ENCODE assay signal across 31 cellular contexts in genomic region chr6:99512033-99512432, GRCh38. TPM values are rescaled to one million over a fixed set of nuclear protein-coding genes. Genes with fewer than 3 reads are reported as not detected.
DNase-seq lines count a peak whose midpoint lies in the region; ATAC-seq and TF ChIP-seq lines count a peak whose summit lies in the region.
"Had no signal": no experiment of that assay in that cellular context is flagged by ENCODE, and none has a peak within 500 bp of the region (broad histone marks: within the 10 kb centered on the region; RNA-seq: fewer than 3 reads in every experiment).

No MANE protein-coding gene starts in this region.

- H3K27me3 Mint-ChIP-seq in stimulated activated naive CD8-positive, alpha-beta T cell treated with anti-CD3 and anti-CD28 coated beads, Interleukin-15, Interleukin-2, amounts not matched to agents 100 ng/mL and 50 ng/mL, for 24 hours = no peaks in the 10 kb centered on the region
- peaks cover 3% of the 10 kb centered on the region for H3K27me3 Mint-ChIP-seq in progenitor cell of endocrine pancreas
- H3K27me3 Mint-ChIP-seq: activated naive CD4-positive, alpha-beta T cell treated with anti-CD3 and anti-CD28 coated beads, Interleukin-2, amount 10 ng/mL, durations not matched to agents 7 days and 5 days; activated T-helper 17 cell treated with anti-CD3 and anti-CD28 coated beads, Interleukin-2, amount 50 U/mL, for 72 hours; stimulated activated naive CD8-positive, alpha-beta T cell treated with anti-CD3 and anti-CD28 coated beads, Interleukin-15, amount 100 ng/mL, for 72 hours had no signal

- no peak for TF ChIP-seq CTCF in SU-DHL-6 (IDR thresholded peaks at IDR 0.05; ENCODE audit: insufficient read depth, low read length, poor library complexity, severe bottlenecking)
- TF ChIP-seq CTCF in progenitor cell of endocrine pancreas (IDR thresholded peaks at IDR 0.05; ENCODE audit: unreplicated experiment) = no peak

- H4K20me1 ChIP-seq in SU-DHL-6 (ENCODE audit: low read depth, low read length) = no peaks in the 10 kb centered on the region

- ATAC-seq in stimulated activated naive CD8-positive, alpha-beta T cell treated with anti-CD3 and anti-CD28 coated beads, Interleukin-15, Interleukin-2, amounts not matched to agents 100 U/mL and 50 U/mL, for 24 hours = no peak
- ATAC-seq: activated T-helper 17 cell treated with anti-CD3 and anti-CD28 coated beads, Interleukin-2, amount 50 U/mL, for 72 hours; CD8-positive, alpha-beta T cell; GM12878; left ventricle myocardium superior; right cardiac atrium; SK-N-SH treated with all-trans-retinoic acid at 6 μM for 48 hours; stimulated activated naive CD8-positive, alpha-beta T cell treated with anti-CD3 and anti-CD28 coated beads, Interleukin-15, amount 100 ng/mL, for 72 hours had no signal

- H3K79me2 ChIP-seq in SU-DHL-6 (ENCODE audit: insufficient read depth, low read length) = peaks cover 50% of the 10 kb centered on the region
- H3K79me2 ChIP-seq: parathyroid adenoma had no signal

- H3K36me3 ChIP-seq in SU-DHL-6 (ENCODE audit: low read length) = peaks cover 3% of the 10 kb centered on the region; the same call in 1 of the 2 replicates
- H3K36me3 ChIP-seq: neural progenitor cell, uterus had no signal

- H3K9ac ChIP-seq in SU-DHL-6 (ENCODE audit: low read length) = no peak overlapping the region
- H3K9ac ChIP-seq: neural progenitor cell, parathyroid adenoma had no signal

- no peaks in the 10 kb centered on the region for H3K9me3 ChIP-seq in SU-DHL-6 (ENCODE audit: insufficient read depth, low read length)
- H3K9me3 ChIP-seq: BE2C, uterus had no signal

- H3K9me2 ChIP-seq in SU-DHL-6 (replicated peaks; ENCODE audit: insufficient read depth, low read length) = no peaks in the 10 kb centered on the region

- peak overlapping the region; percentile 32 for H3K4me3 Mint-ChIP-seq in stimulated activated naive CD8-positive, alpha-beta T cell treated with anti-CD3 and anti-CD28 coated beads, Interleukin-15, Interleukin-2, amounts not matched to agents 100 ng/mL and 50 ng/mL, for 24 hours
- no peak overlapping the region for H3K4me3 Mint-ChIP-seq in progenitor cell of endocrine pancreas (ENCODE audit: low read depth)
- H3K4me3 Mint-ChIP-seq: activated naive CD4-positive, alpha-beta T cell treated with anti-CD3 and anti-CD28 coated beads, Interleukin-2, amount 10 ng/mL, durations not matched to agents 7 days and 5 days; activated T-helper 17 cell treated with anti-CD3 and anti-CD28 coated beads, Interleukin-2, amount 50 U/mL, for 72 hours; CD8-positive, alpha-beta T cell; neural progenitor cell had no signal

- no peak overlapping the region for H3K4me3 ChIP-seq in SU-DHL-6 (ENCODE audit: insufficient read depth, low read length, poor library complexity, severe bottlenecking)
- H3K4me3 ChIP-seq: neural progenitor cell, uterus had no signal

- H3K27ac Mint-ChIP-seq in stimulated activated naive CD8-positive, alpha-beta T cell treated with anti-CD3 and anti-CD28 coated beads, Interleukin-15, Interleukin-2, amounts not matched to agents 100 ng/mL and 50 ng/mL, for 24 hours = no peak overlapping the region
- H3K27ac Mint-ChIP-seq in progenitor cell of endocrine pancreas = no peak overlapping the region
- H3K27ac Mint-ChIP-seq: activated naive CD4-positive, alpha-beta T cell treated with anti-CD3 and anti-CD28 coated beads, Interleukin-2, amount 10 ng/mL, durations not matched to agents 7 days and 5 days; activated T-helper 17 cell treated with anti-CD3 and anti-CD28 coated beads, Interleukin-2, amount 50 U/mL, for 72 hours; H9; neural progenitor cell had no signal

- H3K4me2 ChIP-seq in SU-DHL-6 (ENCODE audit: low read depth, low read length, poor library complexity, severe bottlenecking) = peak overlapping the region; percentile 82
- H3K4me2 ChIP-seq: neural progenitor cell had no signal

- H3K27ac ChIP-seq in SU-DHL-6 (ENCODE audit: low read depth, low read length) = no peak overlapping the region
- H3K27ac ChIP-seq: neural progenitor cell, parathyroid adenoma, uterus had no signal

- peaks cover 38% of the 10 kb centered on the region for H3K4me1 Mint-ChIP-seq in stimulated activated naive CD8-positive, alpha-beta T cell treated with anti-CD3 and anti-CD28 coated beads, Interleukin-15, Interleukin-2, amounts not matched to agents 100 ng/mL and 50 ng/mL, for 24 hours (ENCODE audit: low read depth)
- peaks cover 19% of the 10 kb centered on the region for H3K4me1 Mint-ChIP-seq in progenitor cell of endocrine pancreas (ENCODE audit: low read depth)

- peaks cover 17% of the 10 kb centered on the region for H3F3A ChIP-seq in SU-DHL-6 (ENCODE audit: insufficient read depth)

- no peaks in the 10 kb centered on the region for H3K9me3 Mint-ChIP-seq in stimulated activated naive CD8-positive, alpha-beta T cell treated with anti-CD3 and anti-CD28 coated beads, Interleukin-15, Interleukin-2, amounts not matched to agents 100 ng/mL and 50 ng/mL, for 24 hours
- H3K9me3 Mint-ChIP-seq in progenitor cell of endocrine pancreas (ENCODE audit: low read depth) = no peaks in the 10 kb centered on the region
- H3K9me3 Mint-ChIP-seq: activated naive CD4-positive, alpha-beta T cell treated with anti-CD3 and anti-CD28 coated beads, Interleukin-2, amount 10 ng/mL, durations not matched to agents 7 days and 5 days; activated T-helper 17 cell treated with anti-CD3 and anti-CD28 coated beads, Interleukin-2, amount 50 U/mL, for 72 hours; CD8-positive, alpha-beta T cell; H9; neural progenitor cell; stimulated activated naive CD8-positive, alpha-beta T cell treated with anti-CD3 and anti-CD28 coated beads, Interleukin-15, amount 100 ng/mL, for 72 hours had no signal

- no peak for DNase-seq in stimulated activated naive CD8-positive, alpha-beta T cell treated with anti-CD3 and anti-CD28 coated beads, Interleukin-15, Interleukin-2, amounts not matched to agents 100 U/mL and 50 U/mL, for 24 hours
- DNase-seq in fibroblast of peridontal ligament (ENCODE audit: extremely low read depth) = peak; percentile 18
- DNase-seq in HK-2 (ENCODE audit: unreplicated experiment) = no peak
- no peak for DNase-seq in progenitor cell of endocrine pancreas (ENCODE audit: low spot score, unreplicated experiment)
- no peak for DNase-seq in SKM-1 (lab: John Stamatoyannopoulos, UW; ENCODE audit: unreplicated experiment)
- DNase-seq: ACHN; activated CD4-positive, alpha-beta T cell treated with anti-CD3 and anti-CD28 coated beads for 1 hour; activated naive CD4-positive, alpha-beta T cell treated with anti-CD3 and anti-CD28 coated beads, Interleukin-2, amount 10 ng/mL, durations not matched to agents 7 days and 5 days; BE2C; CD8-positive, alpha-beta T cell; effector CD4-positive, alpha-beta T cell; H9; head of caudate nucleus; islet precursor cell; KG1; left ventricle myocardium superior; MM.1S; NCI-H1436; NCI-H2107; NCI-H748 treated with DMSO at 0.1 percent for 48 hours; right cardiac atrium; stimulated activated CD4-positive, alpha-beta T cell treated with anti-CD3 and anti-CD28 coated beads, Interleukin-1b, Interleukin-23, amount 100 ng/mL, for 48 hours; stimulated activated naive CD8-positive, alpha-beta T cell treated with anti-CD3 and anti-CD28 coated beads, Interleukin-15, amount 100 ng/mL, for 72 hours; uterus had no signal

- H3K36me3 Mint-ChIP-seq in stimulated activated naive CD8-positive, alpha-beta T cell treated with anti-CD3 and anti-CD28 coated beads, Interleukin-15, Interleukin-2, amounts not matched to agents 100 ng/mL and 50 ng/mL, for 24 hours (ENCODE audit: low read depth) = peaks cover 25% of the 10 kb centered on the region
- no peaks in the 10 kb centered on the region for H3K36me3 Mint-ChIP-seq in progenitor cell of endocrine pancreas (ENCODE audit: insufficient read depth)

- no peak overlapping the region for H2AFZ ChIP-seq in SU-DHL-6 (ENCODE audit: low read depth, low read length, severe bottlenecking)
- H2AFZ ChIP-seq: neural progenitor cell, parathyroid adenoma had no signal

- no peaks in the 10 kb centered on the region for H3K27me3 ChIP-seq in SU-DHL-6 (ENCODE audit: low read length)
- H3K27me3 ChIP-seq: BE2C, uterus had no signal

RNA-seq across cellular contexts. Expression of gene USP45, which starts 3.2 kb away (rescaled TPM):
- 14.5 and 16.5 TPM in 2 replicates for total RNA-seq in progenitor cell of endocrine pancreas

RNA-seq across cellular contexts. Expression of gene CCNC, which starts 56.4 kb away (rescaled TPM):
- total RNA-seq in progenitor cell of endocrine pancreas = 73.0 and 74.5 TPM in 2 replicates
